ENCODE assay signal across 8 cellular contexts in genomic region chr5:24289582-24289981, GRCh38.
"Had no signal": no experiment of that assay in that cellular context is flagged by ENCODE, and none has a peak within 500 bp of the region (broad histone marks: within the 10 kb centered on the region; RNA-seq: fewer than 3 reads in every experiment).

No MANE protein-coding gene starts in this region.

- H3K27ac ChIP-seq: GM23248, KMS-11 had no signal

- H3K36me3 ChIP-seq: HAP-1 had no signal

- DNase-seq: GM23248, GOT3, H7, KBM-7 had no signal

- H3K9me3 ChIP-seq: HAP-1 had no signal

- ATAC-seq: HCT116 had no signal

- H3K4me3 ChIP-seq: GM23248, HAP-1 had no signal

- H3K4me2 ChIP-seq: KMS-11 had no signal

- FAIRE-seq: HTR-8/SVneo had no signal

- H3K4me1 ChIP-seq: HAP-1 had no signal
